15 cellular contexts compared by ENCODE assay signal in the genomic region with DNA sequence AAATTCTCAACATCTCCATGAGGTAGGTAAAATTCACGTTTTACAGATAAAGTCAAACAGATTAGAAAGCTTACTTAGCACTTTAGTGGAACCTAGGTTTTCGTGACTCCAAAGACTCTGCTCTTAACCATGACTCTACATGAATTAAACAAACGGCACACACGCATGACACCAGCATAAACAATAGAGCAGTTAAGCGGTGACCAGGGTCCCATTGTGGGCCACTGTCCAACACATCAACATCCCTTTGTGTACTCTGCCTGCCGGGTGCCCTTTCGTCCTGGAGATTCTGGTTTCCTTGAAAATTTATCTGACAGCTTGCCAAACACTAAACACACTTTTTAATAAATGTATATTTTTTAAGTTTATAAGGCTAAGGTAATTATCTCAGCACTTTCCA.
DNase-seq lines count a peak whose midpoint lies in the region; ATAC-seq, FAIRE-seq and TF ChIP-seq lines count a peak whose summit lies in the region.
"Had no signal": no experiment of that assay in that cellular context is flagged by ENCODE, and none has a peak within 500 bp of the region (broad histone marks: within the 10 kb centered on the region; RNA-seq: fewer than 3 reads in every experiment).

No MANE protein-coding gene starts in this region.

- no peaks in the 10 kb centered on the region for H3K36me3 Mint-ChIP-seq in activated CD8-positive, alpha-beta T cell treated with anti-CD3 and anti-CD28 coated beads for 36 hours (ENCODE audit: low read depth)
- H3K36me3 Mint-ChIP-seq: CD14-positive monocyte; CD4-positive, alpha-beta memory T cell had no signal

- no peak overlapping the region for H3K4me3 Mint-ChIP-seq in activated CD8-positive, alpha-beta T cell treated with anti-CD3 and anti-CD28 coated beads for 36 hours
- H3K4me3 Mint-ChIP-seq: CD14-positive monocyte; CD4-positive, alpha-beta memory T cell had no signal

- intact Hi-C loops in activated CD8-positive, alpha-beta T cell treated with anti-CD3 and anti-CD28 coated beads for 36 hours (cut with micrococcal nuclease): no loop called here

- H3K4me1 Mint-ChIP-seq in activated CD8-positive, alpha-beta T cell treated with anti-CD3 and anti-CD28 coated beads for 36 hours (ENCODE audit: low read depth): no peaks in the 10 kb centered on the region
- H3K4me1 Mint-ChIP-seq: CD14-positive monocyte had no signal

- ATAC-seq in activated CD8-positive, alpha-beta T cell treated with anti-CD3 and anti-CD28 coated beads for 36 hours: no peak
- ATAC-seq: GM12878, HepG2 had no signal

- no peaks in the 10 kb centered on the region for H3K9me3 Mint-ChIP-seq in activated CD8-positive, alpha-beta T cell treated with anti-CD3 and anti-CD28 coated beads for 36 hours

- POLR2A ChIA-PET in activated CD8-positive, alpha-beta T cell treated with anti-CD3 and anti-CD28 coated beads for 36 hours (lab: Charles Lee): no interaction called here

- DNase-seq in NCI-H2081 (lab: John Stamatoyannopoulos, UW) (peak; percentile 5 to 40), NCI-H2081 treated with DMSO at 0.1 percent for 48 hours (lab: John Stamatoyannopoulos, UW) (no peak), NCI-H748 treated with DMSO at 0.1 percent for 48 hours (lab: John Stamatoyannopoulos, UW) (peak; percentile 23), NCI-H1105 (lab: John Stamatoyannopoulos, UW) (no peak), globus pallidus (ENCODE audit: low spot score) (no peak)
- no peak for DNase-seq in activated CD8-positive, alpha-beta T cell treated with anti-CD3 and anti-CD28 coated beads for 36 hours
- no peak for DNase-seq in activated T-cell treated with anti-CD3 and anti-CD28 coated beads, Interleukin-2, amount 50 U/mL, for 48 hours
- DNase-seq: Calu3; CD4-positive, alpha-beta memory T cell; DMS79 treated with DMSO at 0.1 percent for 48 hours had no signal

- H3K27ac Mint-ChIP-seq in activated CD8-positive, alpha-beta T cell treated with anti-CD3 and anti-CD28 coated beads for 36 hours: no peak overlapping the region
- H3K27ac Mint-ChIP-seq: CD4-positive, alpha-beta memory T cell had no signal

- CTCF ChIA-PET in activated CD8-positive, alpha-beta T cell treated with anti-CD3 and anti-CD28 coated beads for 36 hours (lab: Charles Lee): no interaction called here

- no peak for TF ChIP-seq CTCF in activated CD8-positive, alpha-beta T cell treated with anti-CD3 and anti-CD28 coated beads for 36 hours (IDR thresholded peaks at IDR 0.05)

- peaks cover 6% of the 10 kb centered on the region for H3K27me3 Mint-ChIP-seq in activated CD8-positive, alpha-beta T cell treated with anti-CD3 and anti-CD28 coated beads for 36 hours

- peak; percentile 84 for FAIRE-seq in islet of Langerhans (lab: Jason Lieb, UNC)
- FAIRE-seq: GM12878, H1, HepG2 had no signal

Comparison
In these comparisons a context has a peak if more than half of its experiments do, and no peak if none do; other contexts are left out.
1. DNase-seq: peak in NCI-H2081 (2 of 2) and NCI-H748 treated with DMSO at 0.1 percent for 48 hours (single experiment); none in NCI-H2081 treated with DMSO at 0.1 percent for 48 hours (single experiment), activated CD8-positive, alpha-beta T cell treated with anti-CD3 and anti-CD28 coated beads for 36 hours (single experiment), activated T-cell treated with anti-CD3 and anti-CD28 coated beads, Interleukin-2, amount 50 U/mL, for 48 hours (0 of 2), NCI-H1105 (single experiment) and globus pallidus (single experiment).